2 cellular contexts compared by ENCODE assay signal in genomic region chr3:49675912-49676311, GRCh38.
TF ChIP-seq lines count a peak whose summit lies in the region.

No MANE protein-coding gene starts in this region.

TF ChIP-seq in GM23338, 12 proteins besides CTCF, POLR2A, EP300 and RAD21:
- no peak for TF ChIP-seq ZNF114 (CRISPR knock-in tag; IDR thresholded peaks at IDR 0.05)
- no peak for TF ChIP-seq NANOG (IDR thresholded peaks at IDR 0.05; ENCODE audit: borderline replicate concordance)
- TF ChIP-seq EZH2phosphoT487 (IDR thresholded peaks at IDR 0.05; ENCODE audit: unreplicated experiment), result no peak
- TF ChIP-seq, protein P1, sequence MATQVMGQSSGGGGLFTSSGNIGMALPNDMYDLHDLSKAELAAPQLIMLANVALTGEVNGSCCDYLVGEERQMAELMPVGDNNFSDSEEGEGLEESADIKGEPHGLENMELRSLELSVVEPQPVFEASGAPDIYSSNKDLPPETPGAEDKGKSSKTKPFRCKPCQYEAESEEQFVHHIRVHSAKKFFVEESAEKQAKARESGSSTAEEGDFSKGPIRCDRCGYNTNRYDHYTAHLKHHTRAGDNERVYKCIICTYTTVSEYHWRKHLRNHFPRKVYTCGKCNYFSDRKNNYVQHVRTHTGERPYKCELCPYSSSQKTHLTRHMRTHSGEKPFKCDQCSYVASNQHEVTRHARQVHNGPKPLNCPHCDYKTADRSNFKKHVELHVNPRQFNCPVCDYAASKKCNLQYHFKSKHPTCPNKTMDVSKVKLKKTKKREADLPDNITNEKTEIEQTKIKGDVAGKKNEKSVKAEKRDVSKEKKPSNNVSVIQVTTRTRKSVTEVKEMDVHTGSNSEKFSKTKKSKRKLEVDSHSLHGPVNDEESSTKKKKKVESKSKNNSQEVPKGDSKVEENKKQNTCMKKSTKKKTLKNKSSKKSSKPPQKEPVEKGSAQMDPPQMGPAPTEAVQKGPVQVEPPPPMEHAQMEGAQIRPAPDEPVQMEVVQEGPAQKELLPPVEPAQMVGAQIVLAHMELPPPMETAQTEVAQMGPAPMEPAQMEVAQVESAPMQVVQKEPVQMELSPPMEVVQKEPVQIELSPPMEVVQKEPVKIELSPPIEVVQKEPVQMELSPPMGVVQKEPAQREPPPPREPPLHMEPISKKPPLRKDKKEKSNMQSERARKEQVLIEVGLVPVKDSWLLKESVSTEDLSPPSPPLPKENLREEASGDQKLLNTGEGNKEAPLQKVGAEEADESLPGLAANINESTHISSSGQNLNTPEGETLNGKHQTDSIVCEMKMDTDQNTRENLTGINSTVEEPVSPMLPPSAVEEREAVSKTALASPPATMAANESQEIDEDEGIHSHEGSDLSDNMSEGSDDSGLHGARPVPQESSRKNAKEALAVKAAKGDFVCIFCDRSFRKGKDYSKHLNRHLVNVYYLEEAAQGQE (IDR thresholded peaks at IDR 0.05; ENCODE audit: unreplicated experiment), result no peak
- no peak for TF ChIP-seq ZNF331 (CRISPR knock-in tag; IDR thresholded peaks at IDR 0.05; ENCODE audit: low read depth)
- no peak for TF ChIP-seq STAT1 (IDR thresholded peaks at IDR 0.05; ENCODE audit: unreplicated experiment)
- TF ChIP-seq CREB1 (CRISPR knock-in tag; IDR thresholded peaks at IDR 0.05; ENCODE audit: low read depth), result no peak

TF ChIP-seq in K562, 482 proteins besides CTCF, POLR2A, EP300 and RAD21:
- TF ChIP-seq L3MBTL2 (IDR thresholded peaks at IDR 0.05), result no peak
- TF ChIP-seq ZBTB49 (CRISPR knock-in tag; IDR thresholded peaks at IDR 0.05; ENCODE audit: borderline replicate concordance), result no peak
- TF ChIP-seq KDM5B (IDR thresholded peaks at IDR 0.05; ENCODE audit: insufficient replicate concordance, low read depth, low read length), result no peak
- TF ChIP-seq BRCA1 (IDR thresholded peaks at IDR 0.05), result no peak
- no peak for TF ChIP-seq BRCA1 (CRISPR knock-in tag; IDR thresholded peaks at IDR 0.05)
- TF ChIP-seq NFE2L1 (tag; IDR thresholded peaks at IDR 0.05; ENCODE audit: borderline replicate concordance, low read depth), result no peak
- no peak for TF ChIP-seq CGGBP1 (CRISPR knock-in tag; IDR thresholded peaks at IDR 0.05)
- no peak for TF ChIP-seq ZNF175 (CRISPR knock-in tag; IDR thresholded peaks at IDR 0.05; ENCODE audit: low read depth)
- no peak for TF ChIP-seq POLR2AphosphoS2 (IDR thresholded peaks at IDR 0.05; ENCODE audit: low read length)
- no peak for TF ChIP-seq ZNF232 (CRISPR knock-in tag; IDR thresholded peaks at IDR 0.05)
- no peak for TF ChIP-seq HSF4 (CRISPR knock-in tag; IDR thresholded peaks at IDR 0.05; ENCODE audit: borderline replicate concordance)
- TF ChIP-seq MAFF (IDR thresholded peaks at IDR 0.05; ENCODE audit: low read length), result no peak
- no peak for TF ChIP-seq RUNX1 (IDR thresholded peaks at IDR 0.05; ENCODE audit: low read depth)
- TF ChIP-seq, protein P2, sequence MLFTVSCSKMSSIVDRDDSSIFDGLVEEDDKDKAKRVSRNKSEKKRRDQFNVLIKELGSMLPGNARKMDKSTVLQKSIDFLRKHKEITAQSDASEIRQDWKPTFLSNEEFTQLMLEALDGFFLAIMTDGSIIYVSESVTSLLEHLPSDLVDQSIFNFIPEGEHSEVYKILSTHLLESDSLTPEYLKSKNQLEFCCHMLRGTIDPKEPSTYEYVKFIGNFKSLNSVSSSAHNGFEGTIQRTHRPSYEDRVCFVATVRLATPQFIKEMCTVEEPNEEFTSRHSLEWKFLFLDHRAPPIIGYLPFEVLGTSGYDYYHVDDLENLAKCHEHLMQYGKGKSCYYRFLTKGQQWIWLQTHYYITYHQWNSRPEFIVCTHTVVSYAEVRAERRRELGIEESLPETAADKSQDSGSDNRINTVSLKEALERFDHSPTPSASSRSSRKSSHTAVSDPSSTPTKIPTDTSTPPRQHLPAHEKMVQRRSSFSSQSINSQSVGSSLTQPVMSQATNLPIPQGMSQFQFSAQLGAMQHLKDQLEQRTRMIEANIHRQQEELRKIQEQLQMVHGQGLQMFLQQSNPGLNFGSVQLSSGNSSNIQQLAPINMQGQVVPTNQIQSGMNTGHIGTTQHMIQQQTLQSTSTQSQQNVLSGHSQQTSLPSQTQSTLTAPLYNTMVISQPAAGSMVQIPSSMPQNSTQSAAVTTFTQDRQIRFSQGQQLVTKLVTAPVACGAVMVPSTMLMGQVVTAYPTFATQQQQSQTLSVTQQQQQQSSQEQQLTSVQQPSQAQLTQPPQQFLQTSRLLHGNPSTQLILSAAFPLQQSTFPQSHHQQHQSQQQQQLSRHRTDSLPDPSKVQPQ (CRISPR knock-in tag; IDR thresholded peaks at IDR 0.05; ENCODE audit: borderline replicate concordance), result no peak
- no peak for TF ChIP-seq SMARCA4 (IDR thresholded peaks at IDR 0.05)
- TF ChIP-seq, protein P3, sequence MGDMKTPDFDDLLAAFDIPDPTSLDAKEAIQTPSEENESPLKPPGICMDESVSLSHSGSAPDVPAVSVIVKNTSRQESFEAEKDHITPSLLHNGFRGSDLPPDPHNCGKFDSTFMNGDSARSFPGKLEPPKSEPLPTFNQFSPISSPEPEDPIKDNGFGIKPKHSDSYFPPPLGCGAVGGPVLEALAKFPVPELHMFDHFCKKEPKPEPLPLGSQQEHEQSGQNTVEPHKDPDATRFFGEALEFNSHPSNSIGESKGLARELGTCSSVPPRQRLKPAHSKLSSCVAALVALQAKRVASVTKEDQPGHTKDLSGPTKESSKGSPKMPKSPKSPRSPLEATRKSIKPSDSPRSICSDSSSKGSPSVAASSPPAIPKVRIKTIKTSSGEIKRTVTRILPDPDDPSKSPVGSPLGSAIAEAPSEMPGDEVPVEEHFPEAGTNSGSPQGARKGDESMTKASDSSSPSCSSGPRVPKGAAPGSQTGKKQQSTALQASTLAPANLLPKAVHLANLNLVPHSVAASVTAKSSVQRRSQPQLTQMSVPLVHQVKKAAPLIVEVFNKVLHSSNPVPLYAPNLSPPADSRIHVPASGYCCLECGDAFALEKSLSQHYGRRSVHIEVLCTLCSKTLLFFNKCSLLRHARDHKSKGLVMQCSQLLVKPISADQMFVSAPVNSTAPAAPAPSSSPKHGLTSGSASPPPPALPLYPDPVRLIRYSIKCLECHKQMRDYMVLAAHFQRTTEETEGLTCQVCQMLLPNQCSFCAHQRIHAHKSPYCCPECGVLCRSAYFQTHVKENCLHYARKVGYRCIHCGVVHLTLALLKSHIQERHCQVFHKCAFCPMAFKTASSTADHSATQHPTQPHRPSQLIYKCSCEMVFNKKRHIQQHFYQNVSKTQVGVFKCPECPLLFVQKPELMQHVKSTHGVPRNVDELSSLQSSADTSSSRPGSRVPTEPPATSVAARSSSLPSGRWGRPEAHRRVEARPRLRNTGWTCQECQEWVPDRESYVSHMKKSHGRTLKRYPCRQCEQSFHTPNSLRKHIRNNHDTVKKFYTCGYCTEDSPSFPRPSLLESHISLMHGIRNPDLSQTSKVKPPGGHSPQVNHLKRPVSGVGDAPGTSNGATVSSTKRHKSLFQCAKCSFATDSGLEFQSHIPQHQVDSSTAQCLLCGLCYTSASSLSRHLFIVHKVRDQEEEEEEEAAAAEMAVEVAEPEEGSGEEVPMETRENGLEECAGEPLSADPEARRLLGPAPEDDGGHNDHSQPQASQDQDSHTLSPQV (IDR thresholded peaks at IDR 0.05), result no peak
- TF ChIP-seq RBM22 (IDR thresholded peaks at IDR 0.05; ENCODE audit: low read depth, low read length, poor library complexity, severe bottlenecking), result no peak
